9 cellular contexts compared by ENCODE assay signal in genomic region chr1:185567006-185567405, GRCh38.
A peak's percentile ranks its signal among the peaks of the same experiment; 100 is the strongest.
DNase-seq lines count a peak whose midpoint lies in the region; ATAC-seq and TF ChIP-seq lines count a peak whose summit lies in the region.
"Had no signal": no experiment of that assay in that cellular context is flagged by ENCODE, and none has a peak within 500 bp of the region (broad histone marks: within the 10 kb centered on the region; RNA-seq: fewer than 3 reads in every experiment).

No MANE protein-coding gene starts in this region.

- no peak for TF ChIP-seq RAD21 in SK-N-SH (IDR thresholded peaks at IDR 0.05; ENCODE audit: low read length)

- H3K79me2 ChIP-seq in PC-3 (ENCODE audit: low read length) (no peaks in the 10 kb centered on the region), smooth muscle cell (ENCODE audit: low read depth) (no peaks in the 10 kb centered on the region), SK-N-SH (ENCODE audit: insufficient read depth) (no peaks in the 10 kb centered on the region)

- H3K4me2 ChIP-seq in PC-3 (ENCODE audit: low read length) (no peak overlapping the region), smooth muscle cell (peak overlapping the region; percentile 48), SK-N-SH (no peak overlapping the region)

- H3K36me3 ChIP-seq in PC-3 (ENCODE audit: low read depth, low read length) (no peaks in the 10 kb centered on the region), brain microvascular endothelial cell (replicated peaks) (no peaks in the 10 kb centered on the region), smooth muscle cell (ENCODE audit: low read depth) (no peaks in the 10 kb centered on the region), SK-N-SH (replicated peaks in 1 of 2; ENCODE audit: control insufficient read depth in 1 of 2, insufficient read depth in 2 of 2, low read length in 1 of 2) (no peaks in the 10 kb centered on the region)

- BruUV-seq in PC-3 (replicated peaks; lab: Mats Ljungman, UMichigan): no TSS peak

- ATAC-seq in HG03469 (IDR thresholded peaks at IDR 0.05; ENCODE audit: unreplicated experiment): peak; percentile 64
- ATAC-seq in PC-3: no peak

- H4K20me1 ChIP-seq in PC-3 (ENCODE audit: low read length): no peaks in the 10 kb centered on the region
- no peaks in the 10 kb centered on the region for H4K20me1 ChIP-seq in smooth muscle cell (ENCODE audit: low read depth)
- no peaks in the 10 kb centered on the region for H4K20me1 ChIP-seq in SK-N-SH (ENCODE audit: insufficient read depth)

- in situ Hi-C loops in brain microvascular endothelial cell (cut with HindIII; ENCODE audit: low pct_ligation_motif_present, low sequenced_read_pairs): no loop called here

- no peak for TF ChIP-seq EP300 in SK-N-SH (IDR thresholded peaks at IDR 0.05; ENCODE audit: borderline replicate concordance in 1 of 2, low read depth in 1 of 2, low read length in 1 of 2)

- H2AFZ ChIP-seq in PC-3 (ENCODE audit: low read length): no peak overlapping the region
- H2AFZ ChIP-seq in smooth muscle cell (ENCODE audit: low read depth): no peak overlapping the region
- no peak overlapping the region for H2AFZ ChIP-seq in SK-N-SH (ENCODE audit: low read depth)

- H3K4me3 ChIP-seq in PC-3 (ENCODE audit: low read length) (no peak overlapping the region), brain microvascular endothelial cell (ENCODE audit: low read depth, low read length) (no peak overlapping the region), smooth muscle cell (no peak overlapping the region), SK-N-SH (ENCODE audit: low read depth in 2 of 2, low read length in 1 of 2) (no peak overlapping the region)

- POLR2A ChIA-PET in PC-3 (lab: Charles Lee; ENCODE audit: unreplicated experiment) (no interaction called here), SK-N-SH (lab: Yijun Ruan, JAX) (no interaction called here)

- no peak for TF ChIP-seq CTCF in PC-3 (conservative IDR thresholded peaks at IDR 0.05; ENCODE audit: low read depth, low read length)
- TF ChIP-seq CTCF in brain microvascular endothelial cell (IDR thresholded peaks at IDR 0.05; ENCODE audit: low read depth, low read length, missing control alignments): no peak
- no peak for TF ChIP-seq CTCF in smooth muscle cell (IDR thresholded peaks at IDR 0.05; ENCODE audit: borderline replicate concordance, insufficient read depth, poor library complexity, severe bottlenecking)
- no peak for TF ChIP-seq CTCF in SK-N-SH (IDR thresholded peaks at IDR 0.05)

- intact Hi-C loops in PC-3 (cut with micrococcal nuclease): loop anchor here (10.0 kb wide), 2 partner anchors 102 to 252 kb away; partner anchors contain the start of gene IVNS1ABP

- H3K27ac ChIP-seq in PC-3 (ENCODE audit: low read length) (no peak overlapping the region), brain microvascular endothelial cell (peak overlapping the region; percentile 62), smooth muscle cell (ENCODE audit: low read depth) (peak overlapping the region; percentile 97), SK-N-SH (ENCODE audit: low read depth in 2 of 2, low read length in 1 of 2) (no peak overlapping the region)
- H3K27ac ChIP-seq: 22Rv1 had no signal

- H3K4me1 ChIP-seq in PC-3 (ENCODE audit: insufficient read depth, low read length) (peaks cover 22% of the 10 kb centered on the region), smooth muscle cell (ENCODE audit: low read depth) (peaks cover 12% of the 10 kb centered on the region), SK-N-SH (ENCODE audit: control insufficient read depth in 1 of 2, insufficient read depth in 2 of 2, low read depth in 1 of 2, low read length in 1 of 2) (peaks cover 0 to 2% of the 10 kb centered on the region in 2 experiments; a peak in 2 of 4 replicates)

- no peak overlapping the region for H3K9ac ChIP-seq in PC-3 (ENCODE audit: low read length)
- H3K9ac ChIP-seq in smooth muscle cell (ENCODE audit: low read depth): peak overlapping the region; percentile 89
- no peak overlapping the region for H3K9ac ChIP-seq in SK-N-SH

- no peaks in the 10 kb centered on the region for H3K9me3 ChIP-seq in PC-3 (ENCODE audit: low read length)
- no peaks in the 10 kb centered on the region for H3K9me3 ChIP-seq in smooth muscle cell (replicated peaks; ENCODE audit: low read depth)
- H3K9me3 ChIP-seq in SK-N-SH: no peaks in the 10 kb centered on the region

- CTCF ChIA-PET in PC-3 (lab: Charles Lee): no interaction called here
- CTCF ChIA-PET in SK-N-SH (lab: Yijun Ruan, JAX): interaction anchor here (0.9 to 1.4 kb wide), 2 partner anchors 29 to 249 kb away, joined by 3 to 6 read pairs; no protein-coding TSS in a partner anchor

- 23% methylated on average over 4 of the region's 4 CpGs for WGBS in smooth muscle cell (ENCODE audit: low lambda C conversion rate)
- 38% methylated on average over 4 of the region's 4 CpGs for WGBS in SK-N-SH (ENCODE audit: low lambda C conversion rate)

- H3F3A ChIP-seq in PC-3 (ENCODE audit: low read length, unreplicated experiment) (no peaks in the 10 kb centered on the region), smooth muscle cell (ENCODE audit: low read depth) (peaks cover 13% of the 10 kb centered on the region), SK-N-SH (replicated peaks; ENCODE audit: insufficient read depth) (no peaks in the 10 kb centered on the region)

- H3K27me3 ChIP-seq in PC-3 (ENCODE audit: low read length): no peaks in the 10 kb centered on the region
- H3K27me3 ChIP-seq in brain microvascular endothelial cell (replicated peaks): no peaks in the 10 kb centered on the region
- H3K27me3 ChIP-seq in smooth muscle cell (ENCODE audit: low read depth): no peaks in the 10 kb centered on the region
- H3K27me3 ChIP-seq in SK-N-SH (ENCODE audit: insufficient read depth): no peaks in the 10 kb centered on the region

- DNase-seq in DMS 273 (lab: John Stamatoyannopoulos, UW; ENCODE audit: unreplicated experiment): peak; percentile 9
- no peak for DNase-seq in DMS 273 treated with DMSO at 0.1 percent for 48 hours (lab: John Stamatoyannopoulos, UW)
- peak; percentile 44 for DNase-seq in PC-3
- DNase-seq in brain microvascular endothelial cell: peak; percentile 86
- no peak for DNase-seq in smooth muscle cell (lab: John Stamatoyannopoulos, UW; ENCODE audit: unreplicated experiment)
- DNase-seq in SK-N-SH: no peak
- DNase-seq in NCI-H1694 (lab: John Stamatoyannopoulos, UW): no peak

- H3K9me2 ChIP-seq in PC-3 (replicated peaks; ENCODE audit: low read length) (no peaks in the 10 kb centered on the region), SK-N-SH (no peaks in the 10 kb centered on the region)

TF ChIP-seq in SK-N-SH, 30 proteins besides CTCF, POLR2A, EP300 and RAD21 (continues in another document):
- TF ChIP-seq CHD2 (IDR thresholded peaks at IDR 0.05; ENCODE audit: low read length, partially characterized antibody) (no peak), MXI1 (IDR thresholded peaks at IDR 0.05; ENCODE audit: low read depth, low read length) (no peak), ZBTB33 (IDR thresholded peaks at IDR 0.05; ENCODE audit: borderline replicate concordance, low read depth) (no peak), SMC3 (IDR thresholded peaks at IDR 0.05; ENCODE audit: low read depth, low read length) (no peak), TCF12 (IDR thresholded peaks at IDR 0.05) (no peak), MEF2A (IDR thresholded peaks at IDR 0.05; ENCODE audit: borderline replicate concordance, low read depth) (no peak), NFIC (IDR thresholded peaks at IDR 0.05; ENCODE audit: borderline replicate concordance) (no peak), JUND (IDR thresholded peaks at IDR 0.05) (no peak), FOSL2 (IDR thresholded peaks at IDR 0.05; ENCODE audit: borderline replicate concordance, low read depth) (no peak), GATA2 (CRISPR knock-in tag; IDR thresholded peaks at IDR 0.05) (no peak), EZH2phosphoT487 (IDR thresholded peaks at IDR 0.05; ENCODE audit: borderline replicate concordance, low read depth) (no peak), SIN3A (IDR thresholded peaks at IDR 0.05; ENCODE audit: borderline replicate concordance, low read depth, low read length) (no peak), RXRA (IDR thresholded peaks at IDR 0.05; ENCODE audit: borderline replicate concordance, low read depth) (no peak)
- TF ChIP-seq, protein P1, sequence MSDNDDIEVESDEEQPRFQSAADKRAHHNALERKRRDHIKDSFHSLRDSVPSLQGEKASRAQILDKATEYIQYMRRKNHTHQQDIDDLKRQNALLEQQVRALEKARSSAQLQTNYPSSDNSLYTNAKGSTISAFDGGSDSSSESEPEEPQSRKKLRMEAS (IDR thresholded peaks at IDR 0.05; ENCODE audit: low read depth): no peak
- TF ChIP-seq, protein P2, sequence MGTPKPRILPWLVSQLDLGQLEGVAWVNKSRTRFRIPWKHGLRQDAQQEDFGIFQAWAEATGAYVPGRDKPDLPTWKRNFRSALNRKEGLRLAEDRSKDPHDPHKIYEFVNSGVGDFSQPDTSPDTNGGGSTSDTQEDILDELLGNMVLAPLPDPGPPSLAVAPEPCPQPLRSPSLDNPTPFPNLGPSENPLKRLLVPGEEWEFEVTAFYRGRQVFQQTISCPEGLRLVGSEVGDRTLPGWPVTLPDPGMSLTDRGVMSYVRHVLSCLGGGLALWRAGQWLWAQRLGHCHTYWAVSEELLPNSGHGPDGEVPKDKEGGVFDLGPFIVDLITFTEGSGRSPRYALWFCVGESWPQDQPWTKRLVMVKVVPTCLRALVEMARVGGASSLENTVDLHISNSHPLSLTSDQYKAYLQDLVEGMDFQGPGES (IDR thresholded peaks at IDR 0.05; ENCODE audit: low read depth, low read length): no peak

Comparison
In these comparisons a context has a peak if more than half of its experiments do, and no peak if none do; other contexts are left out.
1. DNase-seq: peak in DMS 273 (single experiment), PC-3 (single experiment) and brain microvascular endothelial cell (single experiment); none in DMS 273 treated with DMSO at 0.1 percent for 48 hours (single experiment), smooth muscle cell (single experiment), SK-N-SH (single experiment) and NCI-H1694 (single experiment).
2. H3K27ac ChIP-seq: peak in brain microvascular endothelial cell (single experiment) and smooth muscle cell (single experiment); none in PC-3 (single experiment) and SK-N-SH (0 of 2).